Comparison of ENCODE assay signal across 2 cellular contexts in genomic region chr12:131860472-131861260, GRCh38.
TF ChIP-seq lines count a peak whose summit lies in the region.

No MANE protein-coding gene starts in this region.

TF ChIP-seq in HCT116, 20 proteins besides CTCF, POLR2A, EP300 and RAD21 (continued from another document):
- TF ChIP-seq EZH2 (IDR thresholded peaks at IDR 0.05) (no peak), EZH2phosphoT487 (IDR thresholded peaks at IDR 0.05; ENCODE audit: borderline replicate concordance) (no peak)

TF ChIP-seq in PFSK-1, 5 proteins besides CTCF, POLR2A, EP300 and RAD21:
- TF ChIP-seq REST (IDR thresholded peaks at IDR 0.05; ENCODE audit: insufficient read depth in 1 of 2, low read depth in 2 of 2, low read length in 2 of 2) (no peak), FOXP2 (optimal IDR thresholded peaks at IDR 0.05; ENCODE audit: borderline replicate concordance, extremely low read depth, extremely low read length, insufficient read depth) (peak; percentile 95), SIN3A (IDR thresholded peaks at IDR 0.05; ENCODE audit: borderline replicate concordance, insufficient read depth, low read length) (no peak), POLR2AphosphoS5 (IDR thresholded peaks at IDR 0.05; ENCODE audit: low read depth, low read length) (no peak; the same call in 1 of the 2 replicates)
